Comparison of ENCODE assay signal across 2 cellular contexts in the genomic region with DNA sequence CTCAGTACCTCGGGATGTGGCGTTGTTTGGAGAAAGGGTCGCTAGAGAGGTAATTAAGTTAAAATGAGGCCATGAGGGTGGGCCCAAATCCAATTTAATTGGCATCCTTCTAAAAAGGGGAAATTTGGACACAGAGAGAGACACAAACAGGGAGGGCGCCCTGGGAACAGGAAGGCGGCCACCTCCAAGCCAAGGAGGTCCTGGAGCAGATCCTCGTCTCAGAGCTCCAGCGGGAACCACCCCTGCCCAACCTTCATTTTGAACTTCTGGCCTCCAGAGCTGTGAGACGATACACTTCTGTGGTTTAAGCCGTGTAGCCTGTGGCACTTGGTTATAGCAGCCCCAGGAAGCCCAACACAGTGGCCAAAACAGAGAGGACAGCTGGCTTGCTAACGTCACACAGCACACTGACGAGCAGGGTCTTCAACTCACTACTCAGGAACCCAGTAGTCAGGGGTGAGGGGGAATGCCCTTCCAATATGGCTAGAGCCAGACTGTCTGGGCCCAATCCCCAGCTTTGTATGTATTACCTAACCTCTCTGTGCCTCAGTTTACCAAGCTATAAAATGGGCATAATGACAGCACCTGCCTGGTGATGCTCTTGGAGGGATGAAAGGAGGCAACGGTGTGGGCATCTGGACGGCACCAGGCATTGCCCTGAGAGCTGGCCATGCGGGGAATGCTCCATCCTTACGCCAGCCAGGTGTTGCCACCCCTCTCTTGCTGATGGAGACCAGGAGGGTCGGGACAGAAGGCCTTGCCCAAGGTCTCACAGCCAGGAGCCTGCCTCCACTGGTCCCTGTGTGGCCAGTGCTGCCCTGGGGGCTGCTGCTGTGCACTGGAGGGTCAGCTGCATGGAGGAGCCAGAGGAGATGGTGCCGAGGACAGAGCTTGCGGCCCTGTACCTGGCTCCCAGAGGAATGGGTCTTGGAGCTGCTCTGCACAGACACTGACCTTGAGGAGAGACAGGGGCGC.
TF ChIP-seq lines count a peak whose summit lies in the region.

No MANE protein-coding gene starts in this region.

TF ChIP-seq in IMR-90, 13 proteins besides CTCF, POLR2A, EP300 and RAD21:
- TF ChIP-seq, protein P1, sequence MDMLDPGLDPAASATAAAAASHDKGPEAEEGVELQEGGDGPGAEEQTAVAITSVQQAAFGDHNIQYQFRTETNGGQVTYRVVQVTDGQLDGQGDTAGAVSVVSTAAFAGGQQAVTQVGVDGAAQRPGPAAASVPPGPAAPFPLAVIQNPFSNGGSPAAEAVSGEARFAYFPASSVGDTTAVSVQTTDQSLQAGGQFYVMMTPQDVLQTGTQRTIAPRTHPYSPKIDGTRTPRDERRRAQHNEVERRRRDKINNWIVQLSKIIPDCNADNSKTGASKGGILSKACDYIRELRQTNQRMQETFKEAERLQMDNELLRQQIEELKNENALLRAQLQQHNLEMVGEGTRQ (IDR thresholded peaks at IDR 0.05; ENCODE audit: low read depth, low read length): no peak
- TF ChIP-seq BHLHE40 (IDR thresholded peaks at IDR 0.05; ENCODE audit: low read depth, low read length): no peak
- no peak for TF ChIP-seq CEBPB (IDR thresholded peaks at IDR 0.05; ENCODE audit: low read depth, low read length)
- TF ChIP-seq RCOR1 (IDR thresholded peaks at IDR 0.05; ENCODE audit: insufficient replicate concordance, low read length): no peak
- TF ChIP-seq RFX5 (IDR thresholded peaks at IDR 0.05; ENCODE audit: low read depth, low read length): no peak
- TF ChIP-seq FOS (IDR thresholded peaks at IDR 0.05; ENCODE audit: low read depth, low read length): no peak
- TF ChIP-seq SMC3 (IDR thresholded peaks at IDR 0.05; ENCODE audit: low read depth, low read length): no peak
- no peak for TF ChIP-seq CHD1 (IDR thresholded peaks at IDR 0.05; ENCODE audit: low read depth, low read length)
- TF ChIP-seq MAZ (IDR thresholded peaks at IDR 0.05; ENCODE audit: borderline replicate concordance, low read depth, low read length): no peak
- TF ChIP-seq NFE2L2 (IDR thresholded peaks at IDR 0.05; ENCODE audit: low read depth, low read length): no peak
- no peak for TF ChIP-seq MAFK (IDR thresholded peaks at IDR 0.05; ENCODE audit: low read depth, low read length)
- TF ChIP-seq MXI1 (IDR thresholded peaks at IDR 0.05; ENCODE audit: borderline replicate concordance, low read depth, low read length): no peak
- TF ChIP-seq, protein P2, sequence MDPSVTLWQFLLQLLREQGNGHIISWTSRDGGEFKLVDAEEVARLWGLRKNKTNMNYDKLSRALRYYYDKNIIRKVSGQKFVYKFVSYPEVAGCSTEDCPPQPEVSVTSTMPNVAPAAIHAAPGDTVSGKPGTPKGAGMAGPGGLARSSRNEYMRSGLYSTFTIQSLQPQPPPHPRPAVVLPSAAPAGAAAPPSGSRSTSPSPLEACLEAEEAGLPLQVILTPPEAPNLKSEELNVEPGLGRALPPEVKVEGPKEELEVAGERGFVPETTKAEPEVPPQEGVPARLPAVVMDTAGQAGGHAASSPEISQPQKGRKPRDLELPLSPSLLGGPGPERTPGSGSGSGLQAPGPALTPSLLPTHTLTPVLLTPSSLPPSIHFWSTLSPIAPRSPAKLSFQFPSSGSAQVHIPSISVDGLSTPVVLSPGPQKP (IDR thresholded peaks at IDR 0.05; ENCODE audit: borderline replicate concordance, low read depth, low read length): no peak

TF ChIP-seq in liver, 16 proteins besides CTCF, POLR2A, EP300 and RAD21:
- TF ChIP-seq TAF1 (conservative IDR thresholded peaks at IDR 0.05): no peak
- TF ChIP-seq RXRA (IDR thresholded peaks at IDR 0.05): no peak
- TF ChIP-seq, protein P3, sequence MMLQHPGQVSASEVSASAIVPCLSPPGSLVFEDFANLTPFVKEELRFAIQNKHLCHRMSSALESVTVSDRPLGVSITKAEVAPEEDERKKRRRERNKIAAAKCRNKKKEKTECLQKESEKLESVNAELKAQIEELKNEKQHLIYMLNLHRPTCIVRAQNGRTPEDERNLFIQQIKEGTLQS (IDR thresholded peaks at IDR 0.05): no peak
- no peak for TF ChIP-seq EGR1 (IDR thresholded peaks at IDR 0.05; ENCODE audit: low read depth in 2 of 2)
- TF ChIP-seq SP1 (IDR thresholded peaks at IDR 0.05): no peak
- TF ChIP-seq HNF4G (IDR thresholded peaks at IDR 0.05): no peak
- TF ChIP-seq, protein P4, sequence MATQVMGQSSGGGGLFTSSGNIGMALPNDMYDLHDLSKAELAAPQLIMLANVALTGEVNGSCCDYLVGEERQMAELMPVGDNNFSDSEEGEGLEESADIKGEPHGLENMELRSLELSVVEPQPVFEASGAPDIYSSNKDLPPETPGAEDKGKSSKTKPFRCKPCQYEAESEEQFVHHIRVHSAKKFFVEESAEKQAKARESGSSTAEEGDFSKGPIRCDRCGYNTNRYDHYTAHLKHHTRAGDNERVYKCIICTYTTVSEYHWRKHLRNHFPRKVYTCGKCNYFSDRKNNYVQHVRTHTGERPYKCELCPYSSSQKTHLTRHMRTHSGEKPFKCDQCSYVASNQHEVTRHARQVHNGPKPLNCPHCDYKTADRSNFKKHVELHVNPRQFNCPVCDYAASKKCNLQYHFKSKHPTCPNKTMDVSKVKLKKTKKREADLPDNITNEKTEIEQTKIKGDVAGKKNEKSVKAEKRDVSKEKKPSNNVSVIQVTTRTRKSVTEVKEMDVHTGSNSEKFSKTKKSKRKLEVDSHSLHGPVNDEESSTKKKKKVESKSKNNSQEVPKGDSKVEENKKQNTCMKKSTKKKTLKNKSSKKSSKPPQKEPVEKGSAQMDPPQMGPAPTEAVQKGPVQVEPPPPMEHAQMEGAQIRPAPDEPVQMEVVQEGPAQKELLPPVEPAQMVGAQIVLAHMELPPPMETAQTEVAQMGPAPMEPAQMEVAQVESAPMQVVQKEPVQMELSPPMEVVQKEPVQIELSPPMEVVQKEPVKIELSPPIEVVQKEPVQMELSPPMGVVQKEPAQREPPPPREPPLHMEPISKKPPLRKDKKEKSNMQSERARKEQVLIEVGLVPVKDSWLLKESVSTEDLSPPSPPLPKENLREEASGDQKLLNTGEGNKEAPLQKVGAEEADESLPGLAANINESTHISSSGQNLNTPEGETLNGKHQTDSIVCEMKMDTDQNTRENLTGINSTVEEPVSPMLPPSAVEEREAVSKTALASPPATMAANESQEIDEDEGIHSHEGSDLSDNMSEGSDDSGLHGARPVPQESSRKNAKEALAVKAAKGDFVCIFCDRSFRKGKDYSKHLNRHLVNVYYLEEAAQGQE (IDR thresholded peaks at IDR 0.05): no peak
- TF ChIP-seq HNF4A (conservative IDR thresholded peaks at IDR 0.05): no peak
- TF ChIP-seq YY1 (IDR thresholded peaks at IDR 0.05): no peak
TF ChIP-seq in liver: peak in this region for 0.
